8 cellular contexts compared by ENCODE assay signal in the genomic region with DNA sequence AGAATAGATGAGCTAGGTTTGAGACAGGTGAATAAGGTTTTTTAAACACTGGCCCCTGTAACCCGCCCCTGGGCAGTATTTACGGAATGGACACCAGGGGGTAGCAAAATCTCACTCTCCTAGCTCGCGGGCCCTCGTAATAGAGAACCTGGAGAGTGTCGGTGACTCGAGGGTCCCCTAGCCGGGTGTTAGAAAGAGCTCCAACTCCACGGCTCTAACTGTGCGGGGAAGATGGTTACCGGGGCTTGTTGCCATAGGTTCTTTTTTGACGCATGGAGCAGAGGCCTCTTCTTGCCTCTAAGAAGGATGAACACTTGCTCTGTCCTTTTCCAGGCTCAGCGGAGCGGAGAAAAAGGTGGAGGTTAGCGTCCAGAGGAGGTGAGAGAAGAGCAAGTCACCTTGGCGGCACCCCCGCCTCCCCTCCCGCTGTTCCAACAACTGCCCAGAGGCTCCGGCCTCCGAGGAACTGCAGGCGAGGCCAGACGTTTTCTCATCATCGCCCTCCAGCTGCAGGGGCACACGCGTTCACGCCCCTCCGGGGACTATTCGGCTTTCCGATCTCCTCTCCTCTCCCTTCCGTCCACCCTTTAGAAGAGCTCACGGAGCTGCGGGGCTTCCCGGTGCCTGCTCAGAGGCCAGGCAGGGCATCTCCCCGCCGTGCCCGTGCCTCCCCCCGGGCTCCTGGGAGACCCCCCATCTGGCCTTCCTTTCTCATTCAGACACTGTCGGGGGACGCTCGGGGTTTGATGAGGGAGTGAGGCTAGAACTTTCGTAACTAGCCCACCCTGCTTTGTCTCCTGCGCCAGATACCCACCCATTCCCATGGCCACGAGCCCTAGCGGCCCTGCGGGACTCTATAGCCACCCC. TPM values are rescaled to one million over a fixed set of nuclear protein-coding genes. Genes with fewer than 3 reads are reported as not detected.
DNase-seq lines count a peak whose midpoint lies in the region; ATAC-seq, FAIRE-seq and TF ChIP-seq lines count a peak whose summit lies in the region.

No MANE protein-coding gene starts in this region.

- intact Hi-C loops in esophagus muscularis mucosa (cut with DNase I), result loop anchor here (2.0 kb wide), 1 partner anchor 36 kb away; no protein-coding TSS in a partner anchor

- 4% methylated on average over 24 of the region's 45 CpGs for WGBS in esophagus muscularis mucosa
- WGBS in suprapubic skin, result 41% methylated on average over 37 of the region's 45 CpGs

- H3K9me3 ChIP-seq in HAP-1 (no peaks in the 10 kb centered on the region), esophagus muscularis mucosa (no peaks in the 10 kb centered on the region), suprapubic skin (no peaks in the 10 kb centered on the region)

- peak overlapping the region; percentile 60 for H3K4me3 Mint-ChIP-seq in activated CD8-positive, alpha-beta T cell treated with anti-CD3 and anti-CD28 coated beads, Interleukin-2, amount 10 ng/mL, durations not matched to agents 7 days and 5 days

- peak; percentile 52 for ATAC-seq in activated CD8-positive, alpha-beta T cell treated with anti-CD3 and anti-CD28 coated beads, Interleukin-2, amount 10 ng/mL, durations not matched to agents 7 days and 5 days

- H3K27ac ChIP-seq in esophagus muscularis mucosa (replicated peaks in 1 of 4) (peak overlapping the region; percentile 88 to 90 (median 90)), suprapubic skin (peak overlapping the region; percentile 90)

- H3K27me3 ChIP-seq in HAP-1 (ENCODE audit: low read depth), result peaks cover 12% of the 10 kb centered on the region
- no peaks in the 10 kb centered on the region for H3K27me3 ChIP-seq in esophagus muscularis mucosa
- no peaks in the 10 kb centered on the region for H3K27me3 ChIP-seq in suprapubic skin

- in situ Hi-C loops in HAP-1 (cut with MboI; ENCODE audit: low sequenced_read_pairs), result no loop called here

- H3K4me3 ChIP-seq in HAP-1 (no peak overlapping the region), esophagus muscularis mucosa (peak overlapping the region; percentile 76 to 86 (median 81)), suprapubic skin (peak overlapping the region; percentile 88)

- H3K27ac Mint-ChIP-seq in activated CD8-positive, alpha-beta T cell treated with anti-CD3 and anti-CD28 coated beads, Interleukin-2, amount 10 ng/mL, durations not matched to agents 7 days and 5 days, result no peak overlapping the region

- TF ChIP-seq EP300 in esophagus muscularis mucosa (IDR thresholded peaks at IDR 0.05) (no peak), suprapubic skin (IDR thresholded peaks at IDR 0.05) (no peak)

- TF ChIP-seq CTCF in esophagus muscularis mucosa (IDR thresholded peaks at IDR 0.05) (peak; percentile 71 to 80 (median 78)), suprapubic skin (IDR thresholded peaks at IDR 0.05) (peak in 1 of 2 donors; percentile 38)

- POLR2A ChIA-PET in activated CD8-positive, alpha-beta T cell treated with anti-CD3 and anti-CD28 coated beads, Interleukin-2, amount 10 ng/mL, durations not matched to agents 7 days and 5 days (lab: Charles Lee), result interaction anchor here (0.7 to 1.4 kb wide), 2 partner anchors 24 to 36 kb away, joined by 3 to 5 read pairs; no protein-coding TSS in a partner anchor

- no peaks in the 10 kb centered on the region for H3K9me3 Mint-ChIP-seq in activated CD8-positive, alpha-beta T cell treated with anti-CD3 and anti-CD28 coated beads, Interleukin-2, amount 10 ng/mL, durations not matched to agents 7 days and 5 days (ENCODE audit: insufficient read depth)

- H3K4me1 ChIP-seq in HAP-1 (peaks cover 5% of the 10 kb centered on the region), esophagus muscularis mucosa (peaks cover 33 to 50% (median 47%) of the 10 kb centered on the region in 4 donors), suprapubic skin (peaks cover 42% of the 10 kb centered on the region)

- DNase-seq in AML-193 (lab: John Stamatoyannopoulos, UW), result peak; percentile 47 to 75
- DNase-seq in HAP-1 (ENCODE audit: low spot score in 2 of 2), result peak; percentile 55 to 76
- DNase-seq in NCI-H526 (lab: John Stamatoyannopoulos, UW), result peak; percentile 30 to 81
- DNase-seq in activated CD8-positive, alpha-beta T cell treated with anti-CD3 and anti-CD28 coated beads, Interleukin-2, amount 10 ng/mL, durations not matched to agents 7 days and 5 days, result peak; percentile 62
- no peak for DNase-seq in esophagus muscularis mucosa (ENCODE audit: extremely low spot score)
- DNase-seq in mucosa of gallbladder (ENCODE audit: low spot score), result peak; percentile 60
- peak in 1 of 2 donors; percentile 75 for DNase-seq in suprapubic skin (ENCODE audit: low spot score in 2 of 2)
- no peak for DNase-seq in RCC 7860 (ENCODE audit: low spot score)

- CTCF ChIA-PET in activated CD8-positive, alpha-beta T cell treated with anti-CD3 and anti-CD28 coated beads, Interleukin-2, amount 10 ng/mL, durations not matched to agents 7 days and 5 days (lab: Charles Lee), result interaction anchor here (0.8 to 5.1 kb wide), 16 partner anchors 9 to 98 kb away, joined by 3 to 140 read pairs (median 7); a partner anchor contains a TSS

- no peak for TF ChIP-seq POLR2A in esophagus muscularis mucosa (IDR thresholded peaks at IDR 0.05; ENCODE audit: low read depth)
- no peak for TF ChIP-seq POLR2A in suprapubic skin (IDR thresholded peaks at IDR 0.05)

- H3K36me3 ChIP-seq in HAP-1 (replicated peaks) (no peaks in the 10 kb centered on the region), esophagus muscularis mucosa (peaks cover 0 to 10% (median 8%) of the 10 kb centered on the region in 4 donors), suprapubic skin (no peaks in the 10 kb centered on the region)

- peaks cover 37% of the 10 kb centered on the region for H3K4me1 Mint-ChIP-seq in activated CD8-positive, alpha-beta T cell treated with anti-CD3 and anti-CD28 coated beads, Interleukin-2, amount 10 ng/mL, durations not matched to agents 7 days and 5 days (ENCODE audit: low read depth)

- H3K27me3 Mint-ChIP-seq in activated CD8-positive, alpha-beta T cell treated with anti-CD3 and anti-CD28 coated beads, Interleukin-2, amount 10 ng/mL, durations not matched to agents 7 days and 5 days (ENCODE audit: low read depth), result peaks cover 74% of the 10 kb centered on the region

- no peaks in the 10 kb centered on the region for H3K36me3 Mint-ChIP-seq in activated CD8-positive, alpha-beta T cell treated with anti-CD3 and anti-CD28 coated beads, Interleukin-2, amount 10 ng/mL, durations not matched to agents 7 days and 5 days (ENCODE audit: low read depth)

- FAIRE-seq in RCC 7860 (lab: Jason Lieb, UNC), result no peak

RNA-seq across cellular contexts. Expression of a gene that starts 1.4 kb away (rescaled TPM):
- total RNA-seq in activated CD8-positive, alpha-beta T cell treated with anti-CD3 and anti-CD28 coated beads, Interleukin-2, amount 10 ng/mL, durations not matched to agents 7 days and 5 days, result under 1 TPM; 0.53 to 0.83 TPM
- 10 to 100 TPM; 19.4 to 47.3 (median 27.0) TPM for total RNA-seq in esophagus muscularis mucosa
- total RNA-seq in mucosa of gallbladder, result 124 TPM
- 10 to 100 TPM; 14.4 to 22.8 (median 17.6) TPM for total RNA-seq in suprapubic skin

RNA-seq across cellular contexts. Expression of a gene that starts 11.1 kb away (rescaled TPM):
- total RNA-seq in activated CD8-positive, alpha-beta T cell treated with anti-CD3 and anti-CD28 coated beads, Interleukin-2, amount 10 ng/mL, durations not matched to agents 7 days and 5 days, result not detected
- not detected for total RNA-seq in esophagus muscularis mucosa
- not detected for total RNA-seq in mucosa of gallbladder
- not detected for total RNA-seq in suprapubic skin

RNA-seq across cellular contexts. Expression of a gene that starts 26.6 kb away (rescaled TPM):
- not detected for total RNA-seq in activated CD8-positive, alpha-beta T cell treated with anti-CD3 and anti-CD28 coated beads, Interleukin-2, amount 10 ng/mL, durations not matched to agents 7 days and 5 days
- not detected for total RNA-seq in esophagus muscularis mucosa
- 22.1 TPM for total RNA-seq in mucosa of gallbladder
- 10 to 100 TPM; 10.3 to 46.9 (median 35.4) TPM for total RNA-seq in suprapubic skin

RNA-seq across cellular contexts. Expression of a gene that starts 29.7 kb away (rescaled TPM):
- 1 to 10 TPM; 2.8 to 3.1 TPM for total RNA-seq in activated CD8-positive, alpha-beta T cell treated with anti-CD3 and anti-CD28 coated beads, Interleukin-2, amount 10 ng/mL, durations not matched to agents 7 days and 5 days
- total RNA-seq in esophagus muscularis mucosa (100 to 1,000 TPM in 2 of 4 donors, 10 to 100 TPM in 2; 64.4 to 116 (median 94.3) TPM), mucosa of gallbladder (57.5 TPM), suprapubic skin (10 to 100 TPM; 44.2 to 70.0 (median 56.7) TPM)

RNA-seq across cellular contexts. Expression of a gene that starts 32.1 kb away (rescaled TPM):
- total RNA-seq in activated CD8-positive, alpha-beta T cell treated with anti-CD3 and anti-CD28 coated beads, Interleukin-2, amount 10 ng/mL, durations not matched to agents 7 days and 5 days, result not detected
- under 1 TPM in 1 of 4 donors, not detected in 3; 0.23 TPM for total RNA-seq in esophagus muscularis mucosa
- 4.3 TPM for total RNA-seq in mucosa of gallbladder
- 1 to 10 TPM in 1 of 4 donors, under 1 TPM in 2, not detected in 1; 0.53 to 2.0 (median 0.83) TPM for total RNA-seq in suprapubic skin

Comparison
In these comparisons a context has a peak if more than half of its experiments do, and no peak if none do; other contexts are left out.
1. DNase-seq: peak in AML-193 (2 of 2), HAP-1 (2 of 2), NCI-H526 (2 of 2), activated CD8-positive, alpha-beta T cell treated with anti-CD3 and anti-CD28 coated beads, Interleukin-2, amount 10 ng/mL, durations not matched to agents 7 days and 5 days (single experiment) and mucosa of gallbladder (single experiment); none in esophagus muscularis mucosa (single experiment) and RCC 7860 (single experiment).
2. RNA of a gene that starts 1.4 kb away (total RNA-seq): 124 TPM in mucosa of gallbladder (single experiment), 19.4 to 47.3 TPM in esophagus muscularis mucosa and 14.4 to 22.8 TPM in suprapubic skin; 0.53 to 0.83 TPM in activated CD8-positive, alpha-beta T cell treated with anti-CD3 and anti-CD28 coated beads, Interleukin-2, amount 10 ng/mL, durations not matched to agents 7 days and 5 days; every median in the first group is over 4 times any median in the second.
3. RNA of a gene that starts 26.6 kb away (total RNA-seq): 10.3 to 46.9 TPM in suprapubic skin and 22.1 TPM in mucosa of gallbladder (single experiment); not detected in activated CD8-positive, alpha-beta T cell treated with anti-CD3 and anti-CD28 coated beads, Interleukin-2, amount 10 ng/mL, durations not matched to agents 7 days and 5 days and not detected in esophagus muscularis mucosa; every median in the first group is over 10 times any median in the second.